Comparison of ENCODE assay signal across 27 cellular contexts in the genomic region with DNA sequence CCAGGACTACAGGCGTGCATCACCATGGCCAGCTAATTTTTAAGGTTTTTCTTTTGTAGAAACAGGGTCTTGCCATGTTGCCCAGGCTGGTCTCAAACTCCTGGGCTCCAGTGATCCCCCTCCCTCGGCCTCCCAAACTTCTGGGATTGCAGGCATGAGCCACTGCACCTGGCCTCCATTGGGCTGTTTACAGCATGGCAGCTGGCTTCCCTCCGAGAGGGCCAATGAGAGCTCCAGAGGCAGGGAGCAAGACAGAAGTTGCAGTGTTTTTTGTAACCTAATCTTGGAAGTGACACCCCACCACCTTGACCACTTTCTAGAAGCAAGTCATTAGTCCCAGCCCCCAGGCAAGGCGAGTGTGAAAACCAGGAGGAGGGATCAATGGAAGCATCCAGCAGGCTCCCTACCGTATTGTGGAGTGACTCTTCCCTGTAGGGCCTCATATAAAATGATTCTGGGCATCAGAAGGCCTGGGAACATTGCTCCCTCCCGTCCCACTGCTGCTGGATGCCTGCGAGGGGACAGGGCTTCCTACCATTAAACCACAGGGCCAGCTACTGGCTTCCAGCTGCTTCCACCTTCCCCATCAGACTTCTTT.
"Had no signal": no experiment of that assay in that cellular context is flagged by ENCODE, and none has a peak within 500 bp of the region (broad histone marks: within the 10 kb centered on the region; RNA-seq: fewer than 3 reads in every experiment).

No MANE protein-coding gene starts in this region.

- H3K27ac ChIP-seq: adrenal gland, Peyer's patch, RWPE1, SJSA1 had no signal

- FAIRE-seq: K562 had no signal

- H3K4me3 ChIP-seq: adrenal gland, K562, Peyer's patch, SJSA1 had no signal

- H3K36me3 Mint-ChIP-seq: activated naive CD8-positive, alpha-beta T cell had no signal

- H3K27me3 ChIP-seq: adrenal gland, Peyer's patch, SJSA1 had no signal

- H3K4me3 Mint-ChIP-seq: activated B cell treated with CpG ODN at 0.5 μM for 24 hours; activated naive CD4-positive, alpha-beta T cell treated with anti-CD3 and anti-CD28 coated beads for 36 hours; activated naive CD8-positive, alpha-beta T cell; activated T-cell treated with anti-CD3 and anti-CD28 coated beads, Interleukin-2, amount 50 U/mL, for 4 hours; activated T-helper 17 cell treated with anti-CD3 and anti-CD28 coated beads, Interleukin-2, amount 50 U/mL, for 72 hours; T-helper 17 cell had no signal

- H3K36me3 ChIP-seq: adrenal gland, Peyer's patch, SJSA1 had no signal

- H3K9me3 Mint-ChIP-seq: activated B cell treated with CpG ODN at 0.5 μM for 24 hours; activated naive CD4-positive, alpha-beta T cell treated with anti-CD3 and anti-CD28 coated beads for 36 hours; activated T-cell treated with anti-CD3 and anti-CD28 coated beads, Interleukin-2, amount 50 U/mL, for 4 hours; activated T-helper 17 cell treated with anti-CD3 and anti-CD28 coated beads, Interleukin-2, amount 50 U/mL, for 72 hours had no signal

- H3K27me3 Mint-ChIP-seq: activated B cell treated with CpG ODN at 0.5 μM for 24 hours; activated naive CD8-positive, alpha-beta T cell; activated T-helper 17 cell treated with anti-CD3 and anti-CD28 coated beads, Interleukin-2, amount 50 U/mL, for 72 hours; T-helper 17 cell had no signal

- DNase-seq: activated B cell treated with CpG ODN at 0.5 μM for 24 hours; activated CD4-positive, alpha-beta T cell treated with anti-CD3 and anti-CD28 coated beads for 1 hour; activated CD4-positive, alpha-beta T cell treated with anti-CD3 and anti-CD28 coated beads, Interleukin-2, amount 50 U/mL, for 1 hour; activated gamma-delta T cell; activated naive CD4-positive, alpha-beta T cell treated with anti-CD3 and anti-CD28 coated beads for 36 hours; activated T-cell treated with anti-CD3 and anti-CD28 coated beads, Interleukin-2, amount 50 U/mL, for 4 hours; adrenal gland; anterior cingulate cortex; cerebellar nuclear complex; Karpas-422; MM.1S; NCI-H1105; NCI-H1436; NCI-H1694 treated with DMSO at 0.1 percent for 48 hours; NCI-H2029 treated with DMSO at 0.1 percent for 48 hours; NCI-H446; Peyer's patch; Right ventricle myocardium superior; SW 1271; T-helper 17 cell; T-helper 9 cell had no signal

- ATAC-seq: activated T-cell treated with anti-CD3 and anti-CD28 coated beads, Interleukin-2, amount 50 U/mL, for 4 hours; activated T-helper 17 cell treated with anti-CD3 and anti-CD28 coated beads, Interleukin-2, amount 50 U/mL, for 72 hours; K562; SK-N-SH treated with all-trans-retinoic acid at 6 μM for 48 hours; T-helper 17 cell had no signal

- H3K27ac Mint-ChIP-seq: activated B cell treated with CpG ODN at 0.5 μM for 24 hours; activated naive CD4-positive, alpha-beta T cell treated with anti-CD3 and anti-CD28 coated beads for 36 hours; activated naive CD8-positive, alpha-beta T cell; activated T-helper 17 cell treated with anti-CD3 and anti-CD28 coated beads, Interleukin-2, amount 50 U/mL, for 72 hours; T-helper 17 cell had no signal

- H3K9me3 ChIP-seq: adrenal gland, Peyer's patch, SJSA1 had no signal
